17 cellular contexts compared by ENCODE assay signal in the genomic region with DNA sequence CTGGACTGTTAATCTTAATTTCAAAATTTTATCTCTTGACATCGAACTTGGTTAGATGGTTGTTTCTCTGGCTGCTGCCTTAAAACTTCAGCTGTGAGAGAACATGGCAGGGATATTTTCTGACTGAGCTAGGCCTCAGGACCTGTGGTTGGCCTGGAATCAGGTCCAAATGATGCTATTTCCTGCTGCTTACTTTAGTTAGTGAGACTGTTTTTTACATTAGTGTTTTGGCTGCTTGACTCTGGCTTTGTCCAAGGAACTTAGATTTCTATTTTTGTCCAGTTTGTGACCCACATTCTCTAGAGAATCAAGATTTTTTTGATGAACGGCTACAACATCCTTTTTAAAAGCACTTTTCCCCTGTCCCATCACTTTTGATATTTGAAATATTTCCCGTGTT.
DNase-seq lines count a peak whose midpoint lies in the region; ATAC-seq and TF ChIP-seq lines count a peak whose summit lies in the region.
"Had no signal": no experiment of that assay in that cellular context is flagged by ENCODE, and none has a peak within 500 bp of the region (broad histone marks: within the 10 kb centered on the region; RNA-seq: fewer than 3 reads in every experiment).

No MANE protein-coding gene starts in this region.

- DNase-seq in GM04504 (ENCODE audit: low read depth) (peak; percentile 48), astrocyte of the cerebellum (ENCODE audit: low read depth) (peak; percentile 83), heart left ventricle (peak in 4 of 5 donors; percentile 21 to 61 (median 42)), stromal cell of bone marrow (ENCODE audit: low read depth) (peak; percentile 66), uterus (no peak), ecto neural progenitor cell (ENCODE audit: low spot score) (no peak)
- no peak for DNase-seq in effector memory CD4-positive, alpha-beta T cell
- DNase-seq: activated CD4-positive, alpha-beta memory T cell treated with anti-CD3 and anti-CD28 coated beads, Interleukin-2, amount 10 ng/mL, durations not matched to agents 7 days and 5 days; activated gamma-delta T cell treated with Interleukin-2 at 50 U/mL for 16 hours; central memory CD4-positive, alpha-beta T cell; immature natural killer cell; NCI-H2029 treated with DMSO at 0.1 percent for 48 hours; NCI-H82; stimulated activated naive CD4-positive, alpha-beta T cell treated with Interleukin-2 at 50 U/mL for 16 hours; T1000 had no signal

- WGBS in heart left ventricle, 4 donors: 15 to 39% (median 23%) methylated on average over 3 of the region's 3 CpGs

- no peaks in the 10 kb centered on the region for H3K36me3 ChIP-seq in heart left ventricle
- no peaks in the 10 kb centered on the region for H3K36me3 ChIP-seq in uterus
- H3K36me3 ChIP-seq in effector memory CD4-positive, alpha-beta T cell (ENCODE audit: control insufficient read depth, insufficient read depth, low read length): no peaks in the 10 kb centered on the region
- H3K36me3 ChIP-seq: prostate gland had no signal

- in situ Hi-C loops in astrocyte of the cerebellum (cut with HindIII; ENCODE audit: low sequenced_read_pairs): no loop called here

- TF ChIP-seq POLR2A in heart left ventricle (IDR thresholded peaks at IDR 0.05) (no peak), uterus (IDR thresholded peaks at IDR 0.05) (no peak)

- no peak overlapping the region for H3K4me3 ChIP-seq in astrocyte of the cerebellum (ENCODE audit: low read depth, low read length)
- H3K4me3 ChIP-seq in heart left ventricle: no peak overlapping the region
- no peak overlapping the region for H3K4me3 ChIP-seq in uterus
- H3K4me3 ChIP-seq in effector memory CD4-positive, alpha-beta T cell (ENCODE audit: insufficient read depth, low read depth, low read length, poor library complexity, severe bottlenecking): no peak overlapping the region
- H3K4me3 ChIP-seq: prostate gland had no signal

- TF ChIP-seq CTCF in astrocyte of the cerebellum (IDR thresholded peaks at IDR 0.05; ENCODE audit: low read depth, low read length, missing control alignments) (no peak), heart left ventricle (IDR thresholded peaks at IDR 0.05) (no peak), uterus (IDR thresholded peaks at IDR 0.05) (no peak)

- H3K9me3 ChIP-seq in heart left ventricle: peaks cover 0 to 22% (median 0%) of the 10 kb centered on the region in 12 donors
- no peaks in the 10 kb centered on the region for H3K9me3 ChIP-seq in uterus
- H3K9me3 ChIP-seq in effector memory CD4-positive, alpha-beta T cell (ENCODE audit: control insufficient read depth, low read length): no peaks in the 10 kb centered on the region
- H3K9me3 ChIP-seq: prostate gland had no signal

- H3K27me3 ChIP-seq in heart left ventricle (no peaks in the 10 kb centered on the region), uterus (no peaks in the 10 kb centered on the region)
- no peaks in the 10 kb centered on the region for H3K27me3 ChIP-seq in effector memory CD4-positive, alpha-beta T cell (replicated peaks; ENCODE audit: control insufficient read depth, insufficient read depth, low read length, poor library complexity, severe bottlenecking)

- peak overlapping the region in 7 of 12 donors; percentile 25 to 62 (median 45) for H3K27ac ChIP-seq in heart left ventricle
- peak overlapping the region in 1 of 2 donors; percentile 40 for H3K27ac ChIP-seq in uterus
- no peak overlapping the region for H3K27ac ChIP-seq in effector memory CD4-positive, alpha-beta T cell (ENCODE audit: insufficient read depth, low read length, poor library complexity, severe bottlenecking)
- H3K27ac ChIP-seq: prostate gland had no signal

- peak; percentile 67 to 97 (median 80) for ATAC-seq in heart left ventricle
- ATAC-seq: esophagus mucosa had no signal

- H3K4me1 ChIP-seq in heart left ventricle (peaks cover 0 to 22% (median 7%) of the 10 kb centered on the region in 12 donors), uterus (no peaks in the 10 kb centered on the region)
- H3K4me1 ChIP-seq in effector memory CD4-positive, alpha-beta T cell (ENCODE audit: control insufficient read depth, insufficient read depth, low read length, poor library complexity, severe bottlenecking): no peaks in the 10 kb centered on the region
- H3K4me1 ChIP-seq: prostate gland had no signal

- intact Hi-C loops in heart left ventricle (cut with DNase I): loop anchor here in 1 of 10 donors (10.0 kb wide), 1 partner anchor 801 kb away; no protein-coding TSS in a partner anchor
- intact Hi-C loops in uterus (cut with DNase I; ENCODE audit: low total_unique reads): no loop called here

Comparison
In these comparisons a context has a peak if more than half of its experiments do, and no peak if none do; other contexts are left out.
1. DNase-seq: peak in GM04504 (single experiment), astrocyte of the cerebellum (single experiment), heart left ventricle (4 of 5) and stromal cell of bone marrow (single experiment); none in uterus (0 of 2), ecto neural progenitor cell (single experiment) and effector memory CD4-positive, alpha-beta T cell (0 of 3).